ENCODE assay signal across 29 cellular contexts in genomic region chr5:136194611-136195010, GRCh38. TPM values are rescaled to one million over a fixed set of nuclear protein-coding genes. Genes with fewer than 3 reads are reported as not detected.
"Had no signal": no experiment of that assay in that cellular context is flagged by ENCODE, and none has a peak within 500 bp of the region (broad histone marks: within the 10 kb centered on the region; RNA-seq: fewer than 3 reads in every experiment).

No MANE protein-coding gene starts in this region.

- H3K9me3 ChIP-seq: esophagus squamous epithelium, heart right ventricle, left lung, pancreas, prostate gland, tibial nerve had no signal

- H3K4me2 ChIP-seq: smooth muscle cell had no signal

- DNase-seq: activated CD4-positive, alpha-beta T cell treated with anti-CD3 and anti-CD28 coated beads for 4 hours; activated CD4-positive, alpha-beta T cell treated with anti-CD3 and anti-CD28 coated beads, Interleukin-2, amount 50 U/mL, for 4 hours; activated CD8-positive, alpha-beta memory T cell treated with anti-CD3 and anti-CD28 coated beads, Interleukin-2, amount 50 U/mL, for 4 hours; activated gamma-delta T cell treated with Interleukin-2 at 50 U/mL for 16 hours; activated naive CD4-positive, alpha-beta T cell treated with anti-CD3 and anti-CD28 coated beads, Interleukin-2, amount 50 U/mL, for 16 hours; activated T-cell treated with anti-CD3 and anti-CD28 coated beads, Interleukin-2, amount 50 U/mL, for 1 hour; amniotic stem cell; brain microvascular endothelial cell; cortex of kidney; esophagus squamous epithelium; foreskin melanocyte; heart right ventricle; left lung; mammary epithelial cell; nucleus accumbens; pancreas; retina; stimulated activated CD4-positive, alpha-beta T cell treated with anti-CD3 and anti-CD28 coated beads, Interleukin-15, amount 100 ng/mL, for 24 hours; stimulated activated CD4-positive, alpha-beta T cell treated with anti-CD3 and anti-CD28 coated beads, Interleukin-2, amount 100 ng/mL, for 24 hours; stimulated activated naive CD4-positive, alpha-beta T cell treated with Interleukin-2 at 50 U/mL for 16 hours had no signal

- ATAC-seq: heart right ventricle, left lung, pancreas had no signal

- H3K27ac Mint-ChIP-seq: activated T-helper 1 cell treated with anti-CD3 and anti-CD28 coated beads, Interleukin-12 subunit alpha, Interleukin-12 subunit beta, Interleukin-2, Interleukin-4 antibody, amounts not matched to agents 30 ng/mL and 10 ng/mL and 1 ng/mL, durations not matched to agents 14 hours and 24 hours and 36 hours had no signal

- H3K9me3 Mint-ChIP-seq: activated T-helper 1 cell treated with anti-CD3 and anti-CD28 coated beads, Interleukin-12 subunit alpha, Interleukin-12 subunit beta, Interleukin-2, Interleukin-4 antibody, amounts not matched to agents 30 ng/mL and 10 ng/mL and 1 ng/mL, durations not matched to agents 14 hours and 24 hours and 36 hours had no signal

- H3K27ac ChIP-seq: brain microvascular endothelial cell, esophagus squamous epithelium, heart right ventricle, left lung, pancreas, prostate gland, tibial nerve had no signal

- H3K4me3 Mint-ChIP-seq: activated T-helper 1 cell treated with anti-CD3 and anti-CD28 coated beads, Interleukin-12 subunit alpha, Interleukin-12 subunit beta, Interleukin-2, Interleukin-4 antibody, amounts not matched to agents 30 ng/mL and 10 ng/mL and 1 ng/mL, durations not matched to agents 14 hours and 24 hours and 36 hours had no signal

- H3K27me3 ChIP-seq: pancreas had no signal

- H3K4me3 ChIP-seq: esophagus squamous epithelium, heart right ventricle, left lung, pancreas, prostate gland, smooth muscle cell, tibial nerve had no signal

- H3K36me3 ChIP-seq: brain microvascular endothelial cell, heart right ventricle, left lung, pancreas, prostate gland had no signal

RNA-seq across cellular contexts. Expression of gene SMIM32, which starts 1.6 kb away (rescaled TPM):
- total RNA-seq: activated CD8-positive, alpha-beta memory T cell treated with anti-CD3 and anti-CD28 coated beads for 36 hours; activated T-helper 1 cell treated with anti-CD3 and anti-CD28 coated beads, Interleukin-12 subunit alpha, Interleukin-12 subunit beta, Interleukin-2, Interleukin-4 antibody, amounts not matched to agents 30 ng/mL and 10 ng/mL and 1 ng/mL, durations not matched to agents 14 hours and 24 hours and 36 hours; cardiac septum; esophagus squamous epithelium; glomerular endothelial cell; heart right ventricle; left lung; mammary epithelial cell; T-helper 1 cell treated with Interleukin-12 subunit alpha and Interleukin-12 subunit beta and Interleukin-4 antibody, amounts not matched to agents 30 ng/mL and 1 ng/mL, for 36 hours; tibial nerve; urinary bladder had no signal
- polyA plus RNA-seq: heart right ventricle, mammary epithelial cell had no signal
